Comparison of ENCODE assay signal across 8 cellular contexts in the genomic region with DNA sequence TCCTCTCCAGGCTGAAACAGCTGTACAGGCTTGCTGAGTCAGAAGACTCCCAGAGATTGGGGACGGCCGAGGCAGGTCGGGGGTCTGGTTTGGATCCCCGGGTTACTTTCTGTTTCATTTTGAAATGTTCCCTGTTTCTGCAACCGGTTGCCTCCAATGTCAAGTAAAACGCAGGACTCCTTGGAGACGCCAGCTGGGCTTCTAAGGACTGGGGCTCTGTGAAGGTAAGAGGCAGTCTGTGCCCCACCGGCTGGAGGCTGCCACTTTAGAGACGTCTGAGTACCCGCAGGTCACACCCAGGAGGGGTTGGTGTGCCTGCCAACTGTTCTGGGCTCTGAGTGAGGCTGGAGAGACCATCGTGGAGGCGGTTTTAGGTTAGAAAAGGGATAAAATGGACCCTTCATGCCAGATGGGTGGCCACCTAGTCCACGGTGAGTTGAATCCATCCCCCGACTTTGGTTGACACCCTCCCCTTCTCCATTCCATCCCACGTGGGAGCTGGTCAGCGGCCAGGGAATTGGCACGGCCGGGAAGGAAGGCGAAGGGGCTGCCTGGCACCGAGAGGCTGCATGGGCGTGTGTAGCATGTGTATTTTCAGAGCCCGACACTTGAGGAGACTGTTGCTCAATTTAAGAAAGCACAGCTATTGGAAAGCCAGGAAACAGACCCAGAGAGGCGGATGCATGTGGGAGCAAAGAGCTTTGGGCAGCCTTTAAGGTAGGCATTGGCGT.
DNase-seq lines count a peak whose midpoint lies in the region; ATAC-seq and TF ChIP-seq lines count a peak whose summit lies in the region.

No MANE protein-coding gene starts in this region.

- H3K36me3 ChIP-seq in DND-41 (ENCODE audit: insufficient read depth, low read length): no peaks in the 10 kb centered on the region

- peaks cover 17% of the 10 kb centered on the region for H3K4me1 ChIP-seq in DND-41 (ENCODE audit: insufficient read depth, low read length)

- no peaks in the 10 kb centered on the region for H3K9me3 ChIP-seq in DND-41 (ENCODE audit: insufficient read depth, low read length, severe bottlenecking)

- peaks cover 26% of the 10 kb centered on the region for H3K4me1 Mint-ChIP-seq in stimulated activated naive CD8-positive, alpha-beta T cell treated with anti-CD3 and anti-CD28 coated beads, Interleukin-15, amount 100 ng/mL, for 72 hours

- H3K4me3 Mint-ChIP-seq in stimulated activated naive CD8-positive, alpha-beta T cell treated with anti-CD3 and anti-CD28 coated beads, Interleukin-15, amount 100 ng/mL, for 72 hours: peak overlapping the region; percentile 89 to 93

- H3K4me3 ChIP-seq in DND-41 (ENCODE audit: low read depth in 1 of 2, low read length in 2 of 2): peak overlapping the region; percentile 28 to 56; a peak in 3 of 4 replicates
- H3K4me3 ChIP-seq in epithelial cell of esophagus (ENCODE audit: low read length): peak overlapping the region; percentile 30

- no peak overlapping the region for H3K27ac ChIP-seq in DND-41 (ENCODE audit: low read length)

- DNase-seq in DND-41: peak; percentile 40
- DNase-seq in M059J (ENCODE audit: low read depth): peak; percentile 62
- DNase-seq in activated CD8-positive, alpha-beta memory T cell treated with anti-CD3 and anti-CD28 coated beads, Interleukin-2, amount 50 U/mL, for 4 hours: peak; percentile 19
- peak; percentile 47 for DNase-seq in epithelial cell of esophagus (ENCODE audit: low read depth)
- DNase-seq in medulla oblongata (ENCODE audit: extremely low spot score): peak; percentile 89
- DNase-seq in stimulated activated naive CD8-positive, alpha-beta T cell treated with anti-CD3 and anti-CD28 coated beads, Interleukin-15, amount 100 ng/mL, for 72 hours: peak; percentile 28 to 30

- H3K27me3 Mint-ChIP-seq in stimulated activated naive CD8-positive, alpha-beta T cell treated with anti-CD3 and anti-CD28 coated beads, Interleukin-15, amount 100 ng/mL, for 72 hours: peaks cover 48% of the 10 kb centered on the region

- peak overlapping the region; percentile 37; the same call in 1 of the 2 replicates for H3K9ac ChIP-seq in DND-41 (ENCODE audit: low read depth, low read length)

- no peaks in the 10 kb centered on the region for H3K79me2 ChIP-seq in DND-41 (ENCODE audit: insufficient read depth, low read length)

- peak overlapping the region; percentile 69 for H3K4me2 ChIP-seq in DND-41 (ENCODE audit: insufficient read depth, low read length)

- H3K27me3 ChIP-seq in DND-41 (ENCODE audit: insufficient read depth, low read length, poor library complexity): peaks cover 39% of the 10 kb centered on the region

- H4K20me1 ChIP-seq in DND-41 (ENCODE audit: insufficient read depth, low read length): no peaks in the 10 kb centered on the region

- no peaks in the 10 kb centered on the region for H3K9me3 Mint-ChIP-seq in stimulated activated naive CD8-positive, alpha-beta T cell treated with anti-CD3 and anti-CD28 coated beads, Interleukin-15, amount 100 ng/mL, for 72 hours

- TF ChIP-seq CTCF in DND-41 (IDR thresholded peaks at IDR 0.05; ENCODE audit: borderline replicate concordance, extremely low read depth, low read length, poor library complexity, severe bottlenecking) (no peak), epithelial cell of esophagus (IDR thresholded peaks at IDR 0.05; ENCODE audit: insufficient read depth, low read depth, low read length, missing control alignments) (no peak)

- peak overlapping the region; percentile 30 to 76 for H3K27ac Mint-ChIP-seq in stimulated activated naive CD8-positive, alpha-beta T cell treated with anti-CD3 and anti-CD28 coated beads, Interleukin-15, amount 100 ng/mL, for 72 hours

- ATAC-seq in DND-41 (ENCODE audit: insufficient read depth, low read depth): peak; percentile 86
- ATAC-seq in stimulated activated naive CD8-positive, alpha-beta T cell treated with anti-CD3 and anti-CD28 coated beads, Interleukin-15, amount 100 ng/mL, for 72 hours: peak; percentile 84
- no peak for ATAC-seq in HG02885 (IDR thresholded peaks at IDR 0.05; ENCODE audit: poor library complexity, unreplicated experiment)
- ATAC-seq in HG03139 (IDR thresholded peaks at IDR 0.05; ENCODE audit: unreplicated experiment): no peak

- H2AFZ ChIP-seq in DND-41 (ENCODE audit: low read depth, low read length): peak overlapping the region; percentile 63

Comparison
In these comparisons a context has a peak if more than half of its experiments do, and no peak if none do; other contexts are left out.
1. ATAC-seq: peak in DND-41 (single experiment) and stimulated activated naive CD8-positive, alpha-beta T cell treated with anti-CD3 and anti-CD28 coated beads, Interleukin-15, amount 100 ng/mL, for 72 hours (single experiment); none in HG02885 (single experiment) and HG03139 (single experiment).
2. DNase-seq: peak in every context shown above with its lines; median percentile 89 in medulla oblongata; 62 in M059J; 47 in epithelial cell of esophagus; 40 in DND-41; 29 in stimulated activated naive CD8-positive, alpha-beta T cell treated with anti-CD3 and anti-CD28 coated beads, Interleukin-15, amount 100 ng/mL, for 72 hours; 19 in activated CD8-positive, alpha-beta memory T cell treated with anti-CD3 and anti-CD28 coated beads, Interleukin-2, amount 50 U/mL, for 4 hours.